ENCODE assay signal across 8 cellular contexts in the genomic region with DNA sequence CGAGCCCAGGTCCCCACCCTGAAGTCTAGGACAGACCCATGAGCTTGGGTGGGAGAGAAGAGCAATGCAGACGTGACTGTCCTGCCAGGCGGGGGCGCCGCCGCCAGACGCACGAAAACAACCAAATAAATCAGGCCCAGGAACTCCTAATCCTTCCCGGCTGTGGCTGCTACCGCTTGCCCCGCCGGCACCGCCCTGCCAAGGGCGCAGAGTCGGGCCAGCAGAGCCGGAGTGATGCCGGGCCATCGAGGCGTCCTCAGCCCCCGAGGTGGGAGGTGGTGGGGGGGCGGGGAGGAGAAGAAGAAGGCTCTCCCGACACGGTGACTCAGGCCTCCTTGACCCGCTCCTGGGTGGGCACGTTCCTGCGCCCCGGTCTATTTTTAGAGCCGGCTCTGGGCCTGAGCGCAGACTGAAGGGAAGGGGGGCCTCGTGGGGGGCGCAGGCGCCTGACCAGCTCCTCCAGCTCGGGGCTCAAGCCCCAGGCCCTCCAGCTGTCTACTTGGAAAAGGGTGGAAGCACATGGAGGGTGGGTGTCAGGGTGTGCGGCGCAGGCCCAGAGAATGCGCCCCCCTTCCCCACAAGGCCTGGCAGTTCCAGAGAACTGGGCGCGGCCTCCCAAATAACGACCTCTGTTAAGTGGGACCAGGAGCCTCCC. TPM values are rescaled to one million over a fixed set of nuclear protein-coding genes. Genes with fewer than 3 reads are reported as not detected.
DNase-seq lines count a peak whose midpoint lies in the region; ATAC-seq and TF ChIP-seq lines count a peak whose summit lies in the region.

No MANE protein-coding gene starts in this region.

- H3K36me3 ChIP-seq in endodermal cell (ENCODE audit: control insufficient read depth, insufficient read depth, low read length) (no peaks in the 10 kb centered on the region), lower lobe of right lung (no peaks in the 10 kb centered on the region), suprapubic skin (no peaks in the 10 kb centered on the region)

- H3K36me3 Mint-ChIP-seq in endodermal cell (ENCODE audit: low read depth), result no peaks in the 10 kb centered on the region

- H3K4me3 ChIP-seq in HL-60 (replicated peaks; ENCODE audit: insufficient read depth, low read length) (no peak overlapping the region), endodermal cell (ENCODE audit: low read length) (no peak overlapping the region), lower lobe of right lung (peak overlapping the region; percentile 51), suprapubic skin (peak overlapping the region; percentile 49)

- H3K9me3 Mint-ChIP-seq in endodermal cell, result no peaks in the 10 kb centered on the region

- TF ChIP-seq POLR2A in suprapubic skin (IDR thresholded peaks at IDR 0.05), result no peak

- H3K9me3 ChIP-seq in endodermal cell (ENCODE audit: control insufficient read depth, low read length) (no peaks in the 10 kb centered on the region), lower lobe of right lung (no peaks in the 10 kb centered on the region), suprapubic skin (no peaks in the 10 kb centered on the region)

- ATAC-seq in lower lobe of right lung, result peak; percentile 40 to 54
- no peak for ATAC-seq in HG02870 (IDR thresholded peaks at IDR 0.05; ENCODE audit: unreplicated experiment)

- H3K4me3 Mint-ChIP-seq in endodermal cell, result peak overlapping the region; percentile 65

- H3K27ac ChIP-seq in HL-60 (replicated peaks), result no peak overlapping the region
- H3K27ac ChIP-seq in endodermal cell (ENCODE audit: low read depth, low read length), result peak overlapping the region; percentile 10
- H3K27ac ChIP-seq in lower lobe of right lung, result peak overlapping the region; percentile 87
- H3K27ac ChIP-seq in suprapubic skin, result peak overlapping the region; percentile 89

- intact Hi-C loops in lower lobe of right lung (cut with DNase I), result no loop called here

- H3K9ac ChIP-seq in endodermal cell (ENCODE audit: extremely low read depth, low read length, poor library complexity, severe bottlenecking), result no peak overlapping the region

- H3K27me3 ChIP-seq in HL-60 (ENCODE audit: insufficient read depth, poor library complexity, severe bottlenecking), result peaks cover 43% of the 10 kb centered on the region
- H3K27me3 ChIP-seq in endodermal cell (ENCODE audit: control insufficient read depth, insufficient read depth, low read length, poor library complexity, severe bottlenecking), result peaks cover 6% of the 10 kb centered on the region
- peaks cover 35% of the 10 kb centered on the region for H3K27me3 ChIP-seq in lower lobe of right lung (ENCODE audit: low read depth)
- H3K27me3 ChIP-seq in suprapubic skin, result no peaks in the 10 kb centered on the region

- whole genome bisulfite sequencing in endodermal cell (ENCODE audit: insufficient coverage in 1 of 2, insufficient read length in 1 of 2), 2 experiments, result 9 to 15% methylated on average over 9 to 39 of the region's 39 CpGs
- WGBS in suprapubic skin, result 10% methylated on average over 2 of the region's 39 CpGs

- peaks cover 24% of the 10 kb centered on the region for H3K4me1 Mint-ChIP-seq in endodermal cell

- TF ChIP-seq EP300 in suprapubic skin (IDR thresholded peaks at IDR 0.05), result no peak

- H3K27me3 Mint-ChIP-seq in endodermal cell (ENCODE audit: insufficient read depth), result peaks cover 22% of the 10 kb centered on the region

- H3K4me1 ChIP-seq in endodermal cell (ENCODE audit: control insufficient read depth, insufficient read depth, low read length) (peaks cover 8% of the 10 kb centered on the region), lower lobe of right lung (peaks cover 36% of the 10 kb centered on the region), suprapubic skin (peaks cover 57% of the 10 kb centered on the region)

- DNase-seq in AG09319 (ENCODE audit: extremely low read depth, low read depth), result no peak
- peak in 1 of 2 experiments; percentile 25 for DNase-seq in HL-60 (ENCODE audit: low read depth in 1 of 2, low spot score in 1 of 2)
- peak; percentile 40 for DNase-seq in UCSD-AML1 (lab: John Stamatoyannopoulos, UW; ENCODE audit: unreplicated experiment)
- peak; percentile 92 for DNase-seq in endodermal cell
- no peak for DNase-seq in lower lobe of right lung
- peak; percentile 87 to 92 for DNase-seq in suprapubic skin (ENCODE audit: low spot score in 2 of 2)
- DNase-seq in SK-N-DZ (ENCODE audit: low spot score), result no peak

- no peak overlapping the region for H3K27ac Mint-ChIP-seq in endodermal cell

- TF ChIP-seq CTCF in AG09319 (IDR thresholded peaks at IDR 0.05; ENCODE audit: low read depth, low read length) (peak; percentile 61), HL-60 (IDR thresholded peaks at IDR 0.05; ENCODE audit: insufficient read depth, low read length) (peak; percentile 4), endodermal cell (conservative IDR thresholded peaks at IDR 0.05) (peak; percentile 75), lower lobe of right lung (IDR thresholded peaks at IDR 0.05) (peak; percentile 31), suprapubic skin (IDR thresholded peaks at IDR 0.05) (peak; percentile 6 to 20)

RNA-seq across cellular contexts. Expression of a gene that starts 10.8 kb away (rescaled TPM):
- total RNA-seq in endodermal cell (1 to 10 TPM; 7.4 to 9.9 TPM), lower lobe of right lung (11.8 TPM), suprapubic skin (100 to 1,000 TPM in 2 of 4 donors, 10 to 100 TPM in 2; 41.6 to 188 (median 93.1) TPM)
- 3.6 TPM for polyA plus RNA-seq in endodermal cell (2013, experiment 1 of 2)
- polyA plus RNA-seq in endodermal cell (2013, experiment 2 of 2), result 2.7 TPM
- polyA plus RNA-seq in SK-N-DZ (2014; cell fraction: cytosol; rRNA removed), result 3.5 and 5.8 TPM in 2 replicates
- 70.8 and 89.0 TPM in 2 replicates for polyA plus RNA-seq in SK-N-DZ (2014; cell fraction: nucleus; rRNA removed)

RNA-seq across cellular contexts. Expression of a gene that starts 49.6 kb away (rescaled TPM):
- total RNA-seq in endodermal cell, result 10 to 100 TPM; 13.1 to 22.7 TPM
- 37.3 TPM for polyA plus RNA-seq in endodermal cell (2013, experiment 1 of 2)
- polyA plus RNA-seq in endodermal cell (2013, experiment 2 of 2), result 34.7 TPM
- total RNA-seq in lower lobe of right lung, result 1.1 TPM
- 1 to 10 TPM; 1.4 to 6.0 (median 2.5) TPM for total RNA-seq in suprapubic skin
- 4.5 and 6.9 TPM in 2 replicates for polyA plus RNA-seq in SK-N-DZ (2014; cell fraction: cytosol; rRNA removed)
- polyA plus RNA-seq in SK-N-DZ (2014; cell fraction: nucleus; rRNA removed), result 15.5 and 24.3 TPM in 2 replicates

Comparison
In these comparisons a context has a peak if more than half of its experiments do, and no peak if none do; other contexts are left out.
1. DNase-seq: peak in UCSD-AML1 (single experiment), endodermal cell (single experiment) and suprapubic skin (2 of 2); none in AG09319 (single experiment), lower lobe of right lung (single experiment) and SK-N-DZ (single experiment).
2. CTCF ChIP-seq: peak in every context shown above with its lines; median percentile 75 in endodermal cell; 61 in AG09319; 31 in lower lobe of right lung; 13 in suprapubic skin; 4 in HL-60.
3. H3K4me3 ChIP-seq: peak in lower lobe of right lung (single experiment) and suprapubic skin (single experiment); none in HL-60 (single experiment) and endodermal cell (single experiment).